8 cellular contexts compared by ENCODE assay signal in the genomic region with DNA sequence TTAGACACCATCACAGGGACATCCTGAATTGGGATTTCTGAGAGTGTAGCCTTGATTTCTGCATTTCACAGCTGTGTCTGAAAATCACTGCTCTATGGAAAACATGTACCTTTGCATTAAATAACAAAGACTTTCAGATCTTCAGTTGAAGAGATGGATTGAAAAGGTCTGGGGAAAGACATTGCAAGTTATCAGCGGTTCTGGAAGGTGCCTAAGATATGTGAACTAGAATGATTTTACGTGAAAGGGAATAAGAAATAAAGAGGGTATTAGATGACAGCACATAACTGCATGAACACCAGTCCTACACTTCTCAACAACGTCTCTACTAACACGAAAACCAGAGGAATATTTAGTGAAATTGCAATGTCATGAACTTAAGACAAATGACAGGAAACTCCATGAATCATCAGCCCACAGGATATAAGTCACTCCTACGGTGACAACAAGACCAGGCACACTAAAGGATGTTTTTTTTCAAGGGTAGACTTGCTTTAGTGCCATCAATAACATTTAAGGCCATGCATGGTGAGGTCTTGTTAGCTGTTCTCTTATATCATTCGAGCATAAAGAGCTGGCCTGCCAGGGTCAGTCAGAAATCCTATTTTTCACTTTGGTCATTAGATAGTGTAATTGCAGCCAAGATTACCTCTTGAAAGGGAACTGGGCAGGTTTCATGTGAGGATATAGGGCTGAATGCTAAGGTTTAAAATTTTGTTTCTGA.
DNase-seq lines count a peak whose midpoint lies in the region; ATAC-seq and TF ChIP-seq lines count a peak whose summit lies in the region.

No MANE protein-coding gene starts in this region.

- H3K4me3 ChIP-seq in breast epithelium = no peak overlapping the region
- peak overlapping the region in 1 of 2 experiments; percentile 11; a peak in 1 of 4 replicates for H3K4me3 ChIP-seq in SK-N-SH (ENCODE audit: low read depth in 2 of 2, low read length in 1 of 2)
- no peak overlapping the region for H3K4me3 ChIP-seq in fibroblast of lung (replicated peaks in 1 of 4; ENCODE audit: control extremely low read depth in 1 of 4, insufficient read depth in 1 of 4, low read depth in 3 of 4, low read length in 4 of 4)

- peaks cover 15% of the 10 kb centered on the region for H3F3A ChIP-seq in SK-N-SH (replicated peaks; ENCODE audit: insufficient read depth)

- H3K36me3 Mint-ChIP-seq in MCF 10A (ENCODE audit: insufficient read depth, unreplicated experiment) = no peaks in the 10 kb centered on the region
- H3K36me3 Mint-ChIP-seq in type B pancreatic cell = peaks cover 7% of the 10 kb centered on the region
- H3K36me3 Mint-ChIP-seq in endothelial cell (ENCODE audit: low read depth, unreplicated experiment) = peaks cover 3% of the 10 kb centered on the region

- no peaks in the 10 kb centered on the region for H3K36me3 ChIP-seq in breast epithelium
- no peaks in the 10 kb centered on the region for H3K36me3 ChIP-seq in SK-N-SH (replicated peaks in 1 of 2; ENCODE audit: control insufficient read depth in 1 of 2, insufficient read depth in 2 of 2, low read length in 1 of 2)
- H3K36me3 ChIP-seq in fibroblast of lung (ENCODE audit: control insufficient read depth, insufficient read depth, low read length) = no peaks in the 10 kb centered on the region

- H3K27me3 ChIP-seq in breast epithelium (no peaks in the 10 kb centered on the region), SK-N-SH (ENCODE audit: insufficient read depth) (no peaks in the 10 kb centered on the region), fibroblast of lung (ENCODE audit: control insufficient read depth, insufficient read depth, low read length) (no peaks in the 10 kb centered on the region)

- H3K27ac ChIP-seq in breast epithelium (no peak overlapping the region), SK-N-SH (ENCODE audit: low read depth in 2 of 2, low read length in 1 of 2) (peak overlapping the region in 1 of 2 experiments; percentile 84; a peak in 2 of 4 replicates), fibroblast of lung (ENCODE audit: insufficient read depth, low read length) (no peak overlapping the region)

- CTCF ChIA-PET in MCF 10A (lab: Yijun Ruan, JAX) = interaction anchor here (0.7 kb wide), 1 partner anchor 53 kb away, joined by 3 read pairs; no protein-coding TSS in a partner anchor
- CTCF ChIA-PET in SK-N-SH (lab: Yijun Ruan, JAX) = no interaction called here

- WGBS in SK-N-SH (ENCODE audit: low lambda C conversion rate) = 15% methylated on average over 6 of the region's 6 CpGs

- TF ChIP-seq CTCF in MCF 10A (IDR thresholded peaks at IDR 0.05; ENCODE audit: unreplicated experiment) (no peak), breast epithelium (IDR thresholded peaks at IDR 0.05) (no peak), SK-N-SH (IDR thresholded peaks at IDR 0.05) (no peak), fibroblast of lung (conservative IDR thresholded peaks at IDR 0.05 in 1 of 2, IDR thresholded peaks at IDR 0.05 in 1 of 2; ENCODE audit: low read depth in 1 of 2, low read length in 2 of 2) (no peak), type B pancreatic cell (conservative IDR thresholded peaks at IDR 0.05) (no peak), endothelial cell (IDR thresholded peaks at IDR 0.05; ENCODE audit: unreplicated experiment) (no peak)

- H4K20me1 ChIP-seq in SK-N-SH (ENCODE audit: insufficient read depth) = no peaks in the 10 kb centered on the region
- H4K20me1 ChIP-seq in fibroblast of lung (ENCODE audit: control insufficient read depth, extremely low read depth, insufficient read depth, low read length) = no peaks in the 10 kb centered on the region

- DNase-seq in MCF 10A (ENCODE audit: unreplicated experiment) = peak; percentile 66
- DNase-seq in breast epithelium (ENCODE audit: low spot score in 2 of 2) = no peak
- DNase-seq in SK-N-SH = no peak
- DNase-seq in fibroblast of lung (ENCODE audit: low read depth in 2 of 2) = peak; percentile 78 to 98
- no peak for DNase-seq in type B pancreatic cell (ENCODE audit: extremely low spot score, unreplicated experiment)
- DNase-seq in endothelial cell (ENCODE audit: low spot score) = no peak
- no peak for DNase-seq in stimulated activated naive CD4-positive, alpha-beta T cell treated with Interleukin-2 at 50 U/mL for 16 hours (lab: John Stamatoyannopoulos, UW)

- H3K27ac Mint-ChIP-seq in MCF 10A (ENCODE audit: low read depth, unreplicated experiment) (peak overlapping the region; percentile 7), type B pancreatic cell (peak overlapping the region; percentile 37), endothelial cell (ENCODE audit: unreplicated experiment) (no peak overlapping the region)

- H3K4me2 ChIP-seq in SK-N-SH (peak overlapping the region; percentile 39; the same call in 1 of the 2 replicates), fibroblast of lung (ENCODE audit: extremely low read depth, insufficient read depth, low read length) (peak overlapping the region; percentile 66)

- H2AFZ ChIP-seq in SK-N-SH (ENCODE audit: low read depth) (peak overlapping the region; percentile 77), fibroblast of lung (ENCODE audit: low read length) (no peak overlapping the region)

- H3K4me1 ChIP-seq in breast epithelium (no peaks in the 10 kb centered on the region), SK-N-SH (ENCODE audit: control insufficient read depth in 1 of 2, insufficient read depth in 2 of 2, low read depth in 1 of 2, low read length in 1 of 2) (peaks cover 0 to 10% of the 10 kb centered on the region in 2 experiments; a peak in 2 of 4 replicates), fibroblast of lung (ENCODE audit: control insufficient read depth, extremely low read depth, insufficient read depth, low read length) (peaks cover 3% of the 10 kb centered on the region)

- TF ChIP-seq POLR2A in breast epithelium (IDR thresholded peaks at IDR 0.05) = no peak

- H3K27me3 Mint-ChIP-seq in MCF 10A (ENCODE audit: insufficient read depth, unreplicated experiment) = no peaks in the 10 kb centered on the region
- peaks cover 29% of the 10 kb centered on the region for H3K27me3 Mint-ChIP-seq in type B pancreatic cell
- H3K27me3 Mint-ChIP-seq in endothelial cell (ENCODE audit: unreplicated experiment) = no peaks in the 10 kb centered on the region

- no TSS peak for BruUV-seq in MCF 10A (replicated peaks; lab: Mats Ljungman, UMichigan)

- no peak for TF ChIP-seq RAD21 in SK-N-SH (IDR thresholded peaks at IDR 0.05; ENCODE audit: low read length)

- POLR2A ChIA-PET in MCF 10A (lab: Yijun Ruan, JAX) (no interaction called here), SK-N-SH (lab: Yijun Ruan, JAX) (no interaction called here)

- H3K9me3 ChIP-seq in breast epithelium = no peaks in the 10 kb centered on the region
- no peaks in the 10 kb centered on the region for H3K9me3 ChIP-seq in SK-N-SH
- no peaks in the 10 kb centered on the region for H3K9me3 ChIP-seq in fibroblast of lung (ENCODE audit: control insufficient read depth, insufficient read depth, low read depth, low read length)

- ATAC-seq in HG03175 (IDR thresholded peaks at IDR 0.05; ENCODE audit: unreplicated experiment) = no peak

- H3K4me3 Mint-ChIP-seq in MCF 10A (ENCODE audit: unreplicated experiment) (no peak overlapping the region), type B pancreatic cell (peak overlapping the region; percentile 18), endothelial cell (ENCODE audit: unreplicated experiment) (no peak overlapping the region)

- intact Hi-C loops in MCF 10A (cut with micrococcal nuclease) = no loop called here
- intact Hi-C loops in breast epithelium (cut with DNase I; ENCODE audit: low total_unique reads) = no loop called here

- no peaks in the 10 kb centered on the region for H3K9me2 ChIP-seq in SK-N-SH

- no peaks in the 10 kb centered on the region for H3K9me3 Mint-ChIP-seq in MCF 10A (ENCODE audit: unreplicated experiment)
- H3K9me3 Mint-ChIP-seq in type B pancreatic cell = peaks cover 4% of the 10 kb centered on the region
- no peaks in the 10 kb centered on the region for H3K9me3 Mint-ChIP-seq in endothelial cell (ENCODE audit: unreplicated experiment)

- no peaks in the 10 kb centered on the region for H3K79me2 ChIP-seq in SK-N-SH (ENCODE audit: insufficient read depth)
- H3K79me2 ChIP-seq in fibroblast of lung (ENCODE audit: control insufficient read depth, insufficient read depth, low read length) = no peaks in the 10 kb centered on the region

- H3K9ac ChIP-seq in SK-N-SH (peak overlapping the region; percentile 48; the same call in 1 of the 2 replicates), fibroblast of lung (ENCODE audit: insufficient read depth, low read length) (no peak overlapping the region)

- H3K4me1 Mint-ChIP-seq in MCF 10A (ENCODE audit: insufficient read depth, unreplicated experiment) (peaks cover 8% of the 10 kb centered on the region), type B pancreatic cell (ENCODE audit: unreplicated experiment) (peaks cover 20% of the 10 kb centered on the region), endothelial cell (ENCODE audit: unreplicated experiment) (peaks cover 8% of the 10 kb centered on the region)

- TF ChIP-seq EP300 in SK-N-SH (IDR thresholded peaks at IDR 0.05; ENCODE audit: borderline replicate concordance in 1 of 2, low read depth in 1 of 2, low read length in 1 of 2) = peak; percentile 40 to 88; a peak in 3 of 4 replicates

TF ChIP-seq in SK-N-SH, 30 proteins besides CTCF, POLR2A, EP300 and RAD21 (continues in another document):
- TF ChIP-seq MAX (IDR thresholded peaks at IDR 0.05; ENCODE audit: low read depth) = no peak
- TF ChIP-seq TCF12 (IDR thresholded peaks at IDR 0.05) = peak; percentile 91
- TF ChIP-seq YY1 (IDR thresholded peaks at IDR 0.05; ENCODE audit: low read depth) = no peak
- peak; percentile 96 for TF ChIP-seq PBX3 (IDR thresholded peaks at IDR 0.05)
- TF ChIP-seq SIN3A (IDR thresholded peaks at IDR 0.05; ENCODE audit: borderline replicate concordance, low read depth, low read length) = peak; percentile 13; the same call in 1 of the 2 replicates
- TF ChIP-seq RFX5 (IDR thresholded peaks at IDR 0.05; ENCODE audit: low read length) = no peak

Comparison
In these comparisons a context has a peak if more than half of its experiments do, and no peak if none do; other contexts are left out.
1. DNase-seq: peak in MCF 10A (single experiment) and fibroblast of lung (2 of 2); none in breast epithelium (0 of 2), SK-N-SH (single experiment), type B pancreatic cell (single experiment), endothelial cell (single experiment) and stimulated activated naive CD4-positive, alpha-beta T cell treated with Interleukin-2 at 50 U/mL for 16 hours (single experiment).